In the genomic region with DNA sequence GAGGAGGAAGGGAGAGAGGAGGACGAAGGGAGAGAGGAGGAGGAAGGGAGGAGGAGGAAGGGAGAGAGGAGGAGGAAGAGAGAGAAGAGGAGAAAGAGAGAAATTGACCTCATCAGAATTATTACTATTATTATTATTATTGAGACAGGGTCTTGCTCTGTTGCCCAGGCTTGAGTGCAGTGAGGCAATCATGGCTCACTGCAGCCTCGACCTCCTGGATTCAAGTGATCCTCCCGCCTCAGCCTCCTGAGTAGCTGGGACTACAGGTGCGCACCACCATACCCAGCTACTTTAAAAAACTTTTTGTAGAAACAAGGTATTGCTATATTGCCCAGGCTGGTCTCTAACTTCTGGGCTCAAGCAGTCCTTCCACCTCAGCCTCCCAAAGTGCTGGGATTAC, we compare ENCODE assay signal across 7 cellular contexts. TPM values are rescaled to one million over a fixed set of nuclear protein-coding genes. Genes with fewer than 3 reads are reported as not detected.
"Had no signal": no experiment of that assay in that cellular context is flagged by ENCODE, and none has a peak within 500 bp of the region (broad histone marks: within the 10 kb centered on the region; RNA-seq: fewer than 3 reads in every experiment).

No MANE protein-coding gene starts in this region.

RNA-seq across cellular contexts. Expression of gene CYP2W1, which starts 39.2 kb away (rescaled TPM):
- total RNA-seq: LHCN-M2, MCF 10A, PC-9, Right ventricle myocardium inferior, RPMI7951, SJCRH30, SK-MEL-5 had no signal
